22 cellular contexts compared by ENCODE assay signal in genomic region chr12:116202433-116202832, GRCh38.
DNase-seq lines count a peak whose midpoint lies in the region; ATAC-seq, FAIRE-seq and TF ChIP-seq lines count a peak whose summit lies in the region.
"Had no signal": no experiment of that assay in that cellular context is flagged by ENCODE, and none has a peak within 500 bp of the region (broad histone marks: within the 10 kb centered on the region; RNA-seq: fewer than 3 reads in every experiment).

No MANE protein-coding gene starts in this region.

- H3K79me2 ChIP-seq in astrocyte (ENCODE audit: insufficient read depth, low read length) = peaks cover 99% of the 10 kb centered on the region

- H3K9me3 Mint-ChIP-seq in astrocyte (ENCODE audit: unreplicated experiment) = no peaks in the 10 kb centered on the region
- H3K9me3 Mint-ChIP-seq: activated naive CD4-positive, alpha-beta T cell treated with anti-CD3 and anti-CD28 coated beads for 36 hours; T-helper 2 cell treated with Interferon-gamma antibody and Interleukin-4, amounts not matched to agents 5 μg/mL and 100 μg/mL, for 36 hours had no signal

- no peak overlapping the region for H3K4me3 ChIP-seq in astrocyte (ENCODE audit: insufficient read depth, low read depth, low read length)
- H3K4me3 ChIP-seq: lung had no signal

- TF ChIP-seq CTCF in astrocyte (IDR thresholded peaks at IDR 0.05; ENCODE audit: insufficient read depth, low read depth, low read length) = no peak
- TF ChIP-seq CTCF in GM20000 (IDR thresholded peaks at IDR 0.05; ENCODE audit: extremely low read depth, missing control alignments) = no peak

- FAIRE-seq in GM12891 (lab: Jason Lieb, UNC) (peak; percentile 45), astrocyte (lab: Jason Lieb, UNC) (peak; percentile 58)
- FAIRE-seq: frontal cortex, GM18507, small intestine had no signal

- no peak overlapping the region for H3K4me3 Mint-ChIP-seq in astrocyte (ENCODE audit: unreplicated experiment)
- H3K4me3 Mint-ChIP-seq: activated CD4-positive, alpha-beta T cell treated with anti-CD3 and anti-CD28 coated beads for 36 hours; activated naive CD4-positive, alpha-beta T cell treated with anti-CD3 and anti-CD28 coated beads for 36 hours; T-helper 2 cell treated with Interferon-gamma antibody and Interleukin-4, amounts not matched to agents 5 μg/mL and 100 μg/mL, for 36 hours had no signal

- no peak overlapping the region for H2AFZ ChIP-seq in astrocyte (ENCODE audit: low read depth, low read length)

- H3K4me1 Mint-ChIP-seq in astrocyte (ENCODE audit: low read depth, unreplicated experiment) = peaks cover 57% of the 10 kb centered on the region

- H3K9ac ChIP-seq in astrocyte (ENCODE audit: low read length) = no peak overlapping the region

- H3K36me3 ChIP-seq in astrocyte (ENCODE audit: insufficient read depth, low read length) = no peaks in the 10 kb centered on the region
- H3K36me3 ChIP-seq: brain microvascular endothelial cell had no signal

- H3K36me3 Mint-ChIP-seq in astrocyte (ENCODE audit: low read depth, unreplicated experiment) = peaks cover 2% of the 10 kb centered on the region

- H4K20me1 ChIP-seq in astrocyte (ENCODE audit: insufficient read depth, low read length) = peaks cover 96% of the 10 kb centered on the region

- peak overlapping the region; percentile 63 for H3K4me2 ChIP-seq in astrocyte (ENCODE audit: low read length)

- no peaks in the 10 kb centered on the region for H3K9me3 ChIP-seq in astrocyte (ENCODE audit: insufficient read depth, low read depth, low read length)

- ATAC-seq in sciatic nerve (peak; percentile 92), HG02884 (IDR thresholded peaks at IDR 0.05; ENCODE audit: unreplicated experiment) (no peak), HG03280 (IDR thresholded peaks at IDR 0.05; ENCODE audit: unreplicated experiment) (no peak)
- ATAC-seq: activated CD4-positive, alpha-beta T cell treated with anti-CD3 and anti-CD28 coated beads for 36 hours; Right ventricle myocardium inferior had no signal

- H3K27ac Mint-ChIP-seq in astrocyte (ENCODE audit: unreplicated experiment) = peak overlapping the region; percentile 38
- H3K27ac Mint-ChIP-seq: activated CD4-positive, alpha-beta T cell treated with anti-CD3 and anti-CD28 coated beads for 36 hours; activated naive CD4-positive, alpha-beta T cell treated with anti-CD3 and anti-CD28 coated beads for 36 hours; T-helper 2 cell treated with Interferon-gamma antibody and Interleukin-4, amounts not matched to agents 5 μg/mL and 100 μg/mL, for 36 hours had no signal

- TF ChIP-seq POLR2A in GM12891 (IDR thresholded peaks at IDR 0.05; ENCODE audit: low read depth, low read length) = no peak

- no peaks in the 10 kb centered on the region for H3K27me3 ChIP-seq in astrocyte (ENCODE audit: insufficient read depth, low read length)
- H3K27me3 ChIP-seq: brain microvascular endothelial cell had no signal

- peaks cover 17% of the 10 kb centered on the region for H3K4me1 ChIP-seq in astrocyte (ENCODE audit: insufficient read depth, low read length)

- DNase-seq in GM12891 (ENCODE audit: insufficient read length, low spot score) (no peak), astrocyte (ENCODE audit: low read depth) (peak; percentile 50), iris pigment epithelial cell (ENCODE audit: low read depth) (peak; percentile 48), sciatic nerve (ENCODE audit: low spot score) (no peak), NCI-H524 (lab: John Stamatoyannopoulos, UW) (no peak), GM20000 (ENCODE audit: low spot score) (no peak)
- DNase-seq: activated CD4-positive, alpha-beta T cell treated with anti-CD3 and anti-CD28 coated beads for 36 hours; activated naive CD4-positive, alpha-beta T cell treated with anti-CD3 and anti-CD28 coated beads for 36 hours; NCI-H1105 treated with DMSO at 0.1 percent for 48 hours; NCI-H2171; occipital lobe; small intestine; stimulated activated naive CD4-positive, alpha-beta T cell had no signal

- intact Hi-C loops in sciatic nerve (cut with DNase I) = no loop called here

- H3K27me3 Mint-ChIP-seq in astrocyte (ENCODE audit: low read depth, unreplicated experiment) = no peaks in the 10 kb centered on the region
- H3K27me3 Mint-ChIP-seq: activated CD4-positive, alpha-beta T cell treated with anti-CD3 and anti-CD28 coated beads for 36 hours had no signal

- H3K27ac ChIP-seq in astrocyte (ENCODE audit: low read depth, low read length) = no peak overlapping the region
- H3K27ac ChIP-seq: brain microvascular endothelial cell, HL-60 had no signal

TF ChIP-seq in GM12891, 5 proteins besides CTCF, POLR2A, EP300 and RAD21:
- TF ChIP-seq TAF1 (IDR thresholded peaks at IDR 0.05; ENCODE audit: low read depth, low read length) = no peak

Comparison
In these comparisons a context has a peak if more than half of its experiments do, and no peak if none do; other contexts are left out.
1. DNase-seq: peak in astrocyte (single experiment) and iris pigment epithelial cell (single experiment); none in GM12891 (single experiment), sciatic nerve (single experiment), NCI-H524 (0 of 2) and GM20000 (single experiment).